9 cellular contexts compared by ENCODE assay signal in genomic region chr7:74255461-74255860, GRCh38. TPM values are rescaled to one million over a fixed set of nuclear protein-coding genes. Genes with fewer than 3 reads are reported as not detected.
A peak's percentile ranks its signal among the peaks of the same experiment; 100 is the strongest.
DNase-seq lines count a peak whose midpoint lies in the region; TF ChIP-seq lines count a peak whose summit lies in the region.
"Not testable (repeated sequence)": the region's sequence is repeated elsewhere in the genome, so short reads cannot be mapped to it uniquely, and the experiment has no call there.
"Had no signal": no experiment of that assay in that cellular context is flagged by ENCODE, and none has a peak within 500 bp of the region (broad histone marks: within the 10 kb centered on the region; RNA-seq: fewer than 3 reads in every experiment).

No MANE protein-coding gene starts in this region.

- peaks cover 7 to 16% of the 10 kb centered on the region in 2 donors for H3K36me3 Mint-ChIP-seq in CD4-positive, alpha-beta memory T cell
- H3K36me3 Mint-ChIP-seq in activated naive CD4-positive, alpha-beta T cell treated with anti-CD3 and anti-CD28 coated beads, Interleukin-2, amount 50 U/mL, for 24 hours: not testable (repeated sequence)

- not testable (repeated sequence) for H3K4me2 ChIP-seq in neural cell (ENCODE audit: low read length)

- not testable (repeated sequence) for DNase-seq in CD4-positive, alpha-beta memory T cell; SK-N-MC (ENCODE audit: low read depth, low spot score); stomach

- H4K20me1 ChIP-seq in neural cell (ENCODE audit: insufficient read depth): not testable (repeated sequence)

- not testable (repeated sequence) for H3K36me3 ChIP-seq in CD4-positive, alpha-beta memory T cell (ENCODE audit: insufficient read depth, low read length); ectodermal cell (ENCODE audit: control insufficient read depth, insufficient read depth, low read length); iPS-18a (ENCODE audit: control insufficient read depth, low read depth, low read length); neural cell (ENCODE audit: insufficient read depth, low read length)
- H3K36me3 ChIP-seq in HUES48 (ENCODE audit: control insufficient read depth, insufficient read depth, low read length) (peaks cover 14% of the 10 kb centered on the region), SK-N-MC (ENCODE audit: insufficient read depth, low read length) (peaks cover 15% of the 10 kb centered on the region), stomach (peaks cover 8 to 11% (median 11%) of the 10 kb centered on the region in 4 donors)

- not testable (repeated sequence) for H3K9me2 ChIP-seq in neural cell (ENCODE audit: insufficient read depth, low read length)

- WGBS in ectodermal cell, 2 experiments: 98% methylated on average over 6 of the region's 6 CpGs
- WGBS in stomach, 5 donors: 83 to 95% (median 90%) methylated on average over 6 of the region's 6 CpGs

- TF ChIP-seq RAD21 in neural cell (conservative IDR thresholded peaks at IDR 0.05): not testable (repeated sequence)

- POLR2A ChIA-PET in CD4-positive, alpha-beta memory T cell (lab: Charles Lee; ENCODE audit: partially characterized antibody): not testable (repeated sequence)

- TF ChIP-seq CTCF in neural cell (IDR thresholded peaks at IDR 0.05; ENCODE audit: poor library complexity, severe bottlenecking); stomach (IDR thresholded peaks at IDR 0.05): not testable (repeated sequence)

- not testable (repeated sequence) for H3K27me3 ChIP-seq in CD4-positive, alpha-beta memory T cell (ENCODE audit: insufficient read depth, low read length); HUES48 (ENCODE audit: control insufficient read depth, insufficient read depth, low read length); ectodermal cell (ENCODE audit: control insufficient read depth, insufficient read depth, low read length, poor library complexity, severe bottlenecking); iPS-18a (ENCODE audit: control insufficient read depth, insufficient read depth, low read length); neural cell (ENCODE audit: insufficient read depth, low read depth, low read length); stomach

- H3K27ac Mint-ChIP-seq in CD4-positive, alpha-beta memory T cell: peak overlapping the region in 6 of 7 donors; percentile 26 to 97 (median 80)
- H3K27ac Mint-ChIP-seq in activated naive CD4-positive, alpha-beta T cell treated with anti-CD3 and anti-CD28 coated beads, Interleukin-2, amount 50 U/mL, for 24 hours: not testable (repeated sequence)

- intact Hi-C loops in CD4-positive, alpha-beta memory T cell (cut with micrococcal nuclease): loop anchor here (2.0 kb wide), 1 partner anchor 49 kb away; no protein-coding TSS in a partner anchor
- intact Hi-C loops in stomach (cut with DNase I; ENCODE audit: low total_unique reads): not testable (repeated sequence)

- peaks cover 23% of the 10 kb centered on the region for H3K79me2 ChIP-seq in neural cell (replicated peaks; ENCODE audit: insufficient read depth, low read length)

- TF ChIP-seq EP300 in neural cell (conservative IDR thresholded peaks at IDR 0.05; ENCODE audit: poor library complexity, severe bottlenecking); stomach (IDR thresholded peaks at IDR 0.05): not testable (repeated sequence)

- not testable (repeated sequence) for H3K4me3 ChIP-seq in CD4-positive, alpha-beta memory T cell (ENCODE audit: low read length in 2 of 2)
- H3K4me3 ChIP-seq in HUES48 (ENCODE audit: low read depth, low read length): peak overlapping the region; percentile 86; the same call in 1 of the 2 replicates
- peak overlapping the region; percentile 96 for H3K4me3 ChIP-seq in SK-N-MC
- H3K4me3 ChIP-seq in ectodermal cell (ENCODE audit: insufficient read depth, low read depth, low read length): peak overlapping the region; percentile 73
- peak overlapping the region; percentile 91 for H3K4me3 ChIP-seq in iPS-18a (ENCODE audit: low read length)
- H3K4me3 ChIP-seq in neural cell (ENCODE audit: low read length): peak overlapping the region; percentile 100
- peak overlapping the region in 3 of 4 donors; percentile 70 to 78 (median 74) for H3K4me3 ChIP-seq in stomach

- H3K4me1 ChIP-seq in CD4-positive, alpha-beta memory T cell (ENCODE audit: insufficient read depth, low read length): peaks cover 22% of the 10 kb centered on the region
- H3K4me1 ChIP-seq in HUES48 (ENCODE audit: control insufficient read depth, insufficient read depth, low read length); ectodermal cell (ENCODE audit: control insufficient read depth, insufficient read depth, low read length); iPS-18a (ENCODE audit: control insufficient read depth, low read depth, low read length): not testable (repeated sequence)
- H3K4me1 ChIP-seq in stomach: peaks cover 14 to 49% (median 32%) of the 10 kb centered on the region in 4 donors

- H3K4me3 Mint-ChIP-seq in CD4-positive, alpha-beta memory T cell: peak overlapping the region in 5 of 8 donors; percentile 39 to 96 (median 91)
- peak overlapping the region; percentile 39 for H3K4me3 Mint-ChIP-seq in activated naive CD4-positive, alpha-beta T cell treated with anti-CD3 and anti-CD28 coated beads, Interleukin-2, amount 50 U/mL, for 24 hours

- not testable (repeated sequence) for H3K9me3 Mint-ChIP-seq in CD4-positive, alpha-beta memory T cell; activated naive CD4-positive, alpha-beta T cell treated with anti-CD3 and anti-CD28 coated beads, Interleukin-2, amount 50 U/mL, for 24 hours

- peaks cover 13 to 33% (median 22%) of the 10 kb centered on the region in 4 donors for H3K4me1 Mint-ChIP-seq in CD4-positive, alpha-beta memory T cell
- H3K4me1 Mint-ChIP-seq in activated naive CD4-positive, alpha-beta T cell treated with anti-CD3 and anti-CD28 coated beads, Interleukin-2, amount 50 U/mL, for 24 hours: peaks cover 24% of the 10 kb centered on the region

- H3K9ac ChIP-seq in HUES48 (ENCODE audit: low read depth, low read length) (0 out of 2 replicates have a peak overlapping the region, but pooled peaks have one; percentile 66), SK-N-MC (ENCODE audit: insufficient read length) (peak overlapping the region; percentile 99)
- not testable (repeated sequence) for H3K9ac ChIP-seq in iPS-18a (ENCODE audit: low read length); neural cell (ENCODE audit: low read length)

- H3F3A ChIP-seq in neural cell (ENCODE audit: insufficient read depth, low read length, poor library complexity, severe bottlenecking): not testable (repeated sequence)

- H2AFZ ChIP-seq in neural cell (ENCODE audit: low read depth, low read length): not testable (repeated sequence)

- not testable (repeated sequence) for H3K9me3 ChIP-seq in CD4-positive, alpha-beta memory T cell (ENCODE audit: control insufficient read depth in 1 of 2, low read length in 2 of 2); HUES48 (ENCODE audit: control insufficient read depth, insufficient read depth, low read length); SK-N-MC (ENCODE audit: low read depth, low read length); ectodermal cell (ENCODE audit: control insufficient read depth, low read length); iPS-18a (ENCODE audit: control insufficient read depth, low read depth, low read length); neural cell (ENCODE audit: low read length); stomach

- peak overlapping the region; percentile 92 for H3K27ac ChIP-seq in CD4-positive, alpha-beta memory T cell (ENCODE audit: low read depth, low read length)
- H3K27ac ChIP-seq in HUES48 (ENCODE audit: low read depth, low read length); SK-N-MC; ectodermal cell (ENCODE audit: insufficient read depth, low read depth, low read length, poor library complexity, severe bottlenecking); iPS-18a (ENCODE audit: low read length); neural cell (ENCODE audit: low read length): not testable (repeated sequence)
- peak overlapping the region in 4 of 5 donors; percentile 93 to 97 (median 96) for H3K27ac ChIP-seq in stomach

- CTCF ChIA-PET in CD4-positive, alpha-beta memory T cell (lab: Charles Lee; ENCODE audit: partially characterized antibody): interaction anchor here (3.9 kb wide), 1 partner anchor 49 kb away, joined by 15 read pairs; no protein-coding TSS in a partner anchor

- TF ChIP-seq POLR2A in stomach (IDR thresholded peaks at IDR 0.05): not testable (repeated sequence)

- H3K27me3 Mint-ChIP-seq in CD4-positive, alpha-beta memory T cell; activated naive CD4-positive, alpha-beta T cell treated with anti-CD3 and anti-CD28 coated beads, Interleukin-2, amount 50 U/mL, for 24 hours: not testable (repeated sequence)

RNA-seq across cellular contexts. Expression of gene RFC2, which starts 1.3 kb away (rescaled TPM):
- 10 to 100 TPM; 15.7 to 17.7 TPM for total RNA-seq in CD4-positive, alpha-beta memory T cell
- 10 to 100 TPM; 20.7 to 32.3 TPM for polyA plus RNA-seq in CD4-positive, alpha-beta memory T cell
- 78.7 TPM for polyA plus RNA-seq in ectodermal cell (2013, experiment 1 of 4)
- polyA plus RNA-seq in ectodermal cell (2013, experiment 2 of 4): 80.5 TPM
- polyA plus RNA-seq in ectodermal cell (2013, experiment 3 of 4): 59.2 TPM
- 56.6 TPM for polyA plus RNA-seq in ectodermal cell (2013, experiment 4 of 4)
- polyA plus RNA-seq in neural cell: 20.9 and 35.3 TPM in 2 replicates
- 22.7 and 23.4 TPM in 2 replicates for polyA minus RNA-seq in neural cell
- total RNA-seq in stomach: 10 to 100 TPM in 4 of 5 donors, 1 to 10 TPM in 1; 7.7 to 39.1 (median 18.2) TPM
- polyA plus RNA-seq in stomach: 10 to 100 TPM; 22.0 to 27.8 (median 24.0) TPM

RNA-seq across cellular contexts. Expression of gene CLIP2, which starts 33.7 kb away (rescaled TPM):
- total RNA-seq in CD4-positive, alpha-beta memory T cell: 1 to 10 TPM; 3.0 to 5.7 TPM
- under 1 TPM; 0.15 to 0.36 TPM for polyA plus RNA-seq in CD4-positive, alpha-beta memory T cell
- 23.1 TPM for polyA plus RNA-seq in ectodermal cell (2013, experiment 1 of 4)
- 22.2 TPM for polyA plus RNA-seq in ectodermal cell (2013, experiment 2 of 4)
- 18.6 TPM for polyA plus RNA-seq in ectodermal cell (2013, experiment 3 of 4)
- polyA plus RNA-seq in ectodermal cell (2013, experiment 4 of 4): 22.1 TPM
- 25.7 and 38.9 TPM in 2 replicates for polyA plus RNA-seq in neural cell
- 130 and 161 TPM in 2 replicates for polyA minus RNA-seq in neural cell
- total RNA-seq in stomach: 100 to 1,000 TPM in 1 of 5 donors, 10 to 100 TPM in 4; 20.7 to 485 (median 24.5) TPM
- 10 to 100 TPM in 2 of 3 donors, 1 to 10 TPM in 1; 4.5 to 24.1 (median 10.5) TPM for polyA plus RNA-seq in stomach

RNA-seq across cellular contexts. Expression of gene LAT2, which starts 45.7 kb away (rescaled TPM):
- total RNA-seq in CD4-positive, alpha-beta memory T cell: 1 to 10 TPM; 2.7 to 2.8 TPM
- 1 to 10 TPM; 1.6 to 3.6 TPM for polyA plus RNA-seq in CD4-positive, alpha-beta memory T cell
- polyA plus RNA-seq in ectodermal cell (2013, experiment 1 of 4): 0.30 TPM
- polyA plus RNA-seq in ectodermal cell (2013, experiment 2 of 4): 0.37 TPM
- not detected for polyA plus RNA-seq in ectodermal cell (2013, experiment 3 of 4)
- 0.32 TPM for polyA plus RNA-seq in ectodermal cell (2013, experiment 4 of 4)
- polyA plus RNA-seq in neural cell (2.6 and 3.7 TPM in 2 replicates), stomach (1 to 10 TPM; 6.3 to 8.7 (median 7.2) TPM)
- 0.69 TPM in 1 of 2 replicates, not detected in the other for polyA minus RNA-seq in neural cell
- 100 to 1,000 TPM in 1 of 5 donors, 1 to 10 TPM in 3, under 1 TPM in 1; 0.45 to 150 (median 3.9) TPM for total RNA-seq in stomach
- total RNA-seq: H4 had no signal

Comparison
In these comparisons a context has a peak if more than half of its experiments do, and no peak if none do; other contexts are left out.
1. RNA of gene CLIP2, which starts 33.7 kb away (polyA plus RNA-seq): 25.7 to 38.9 TPM in neural cell and 4.5 to 24.1 TPM in stomach; 0.15 to 0.36 TPM in CD4-positive, alpha-beta memory T cell; every median in the first group is over 4 times any median in the second.